27 cellular contexts compared by ENCODE assay signal in the genomic region with DNA sequence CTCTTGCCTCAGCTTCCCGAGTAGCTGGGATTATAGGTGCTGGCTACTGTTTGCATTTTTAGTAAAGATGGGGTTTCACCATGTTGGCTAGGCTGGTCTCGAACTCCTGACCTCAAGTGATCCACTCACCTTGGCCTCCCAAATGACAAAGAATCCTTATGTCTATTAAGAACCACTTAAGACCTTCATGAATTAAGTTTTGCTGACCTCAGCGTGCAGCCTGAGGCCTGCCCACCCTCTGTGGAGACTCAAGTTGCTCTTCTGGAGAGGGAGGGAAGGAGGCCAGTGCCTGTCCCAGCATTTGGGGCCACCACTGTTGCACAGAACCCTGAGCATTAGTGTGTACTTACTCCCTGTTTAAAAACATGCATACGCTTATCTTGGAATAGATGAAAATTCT.
"Had no signal": no experiment of that assay in that cellular context is flagged by ENCODE, and none has a peak within 500 bp of the region (broad histone marks: within the 10 kb centered on the region; RNA-seq: fewer than 3 reads in every experiment).

No MANE protein-coding gene starts in this region.

- H3K4me3 ChIP-seq: colonic mucosa, coronary artery, dorsolateral prefrontal cortex, esophagus muscularis mucosa, esophagus squamous epithelium, gastrocnemius medialis, gastroesophageal sphincter, heart left ventricle, heart right ventricle had no signal

- FAIRE-seq: colon, endometrium, endothelial cell of umbilical vein, frontal cortex had no signal

- H3K27me3 ChIP-seq: colonic mucosa, esophagus muscularis mucosa, esophagus squamous epithelium, foreskin keratinocyte, gastrocnemius medialis, gastroesophageal sphincter, heart left ventricle had no signal

- DNase-seq: colonic mucosa; cortex of kidney; dermis blood vessel endothelial cell; dorsolateral prefrontal cortex; effector CD4-positive, alpha-beta T cell; effector CD8-positive, alpha-beta T cell; effector memory CD4-positive, alpha-beta T cell; effector memory CD8-positive, alpha-beta T cell; endodermal cell; erythroblast; esophagus squamous epithelium; foreskin fibroblast; foreskin keratinocyte; foreskin melanocyte; gastrocnemius medialis; glutamatergic neuron; heart left ventricle; heart right ventricle had no signal

- H3K36me3 ChIP-seq: colonic mucosa, esophagus muscularis mucosa, esophagus squamous epithelium, gastrocnemius medialis, gastroesophageal sphincter, heart left ventricle, heart right ventricle had no signal

- H3K4me1 ChIP-seq: colonic mucosa, esophagus muscularis mucosa, esophagus squamous epithelium, foreskin keratinocyte, gastrocnemius medialis, heart left ventricle, heart right ventricle had no signal

- H3K9me3 ChIP-seq: colonic mucosa, esophagus muscularis mucosa, esophagus squamous epithelium, gastrocnemius medialis, gastroesophageal sphincter, heart left ventricle, heart right ventricle had no signal

- ATAC-seq: effector memory CD8-positive, alpha-beta T cell; esophagus mucosa; foreskin keratinocyte; gastrocnemius medialis; gastroesophageal sphincter; heart left ventricle; heart right ventricle had no signal

- H3K27ac ChIP-seq: colonic mucosa, coronary artery, dorsolateral prefrontal cortex, epithelial cell of prostate, esophagus muscularis mucosa, esophagus squamous epithelium, foreskin keratinocyte, gastrocnemius medialis, gastroesophageal sphincter, heart left ventricle, heart right ventricle had no signal
